In genomic region chr20:33689973-33690372, GRCh38 we compare ENCODE assay signal across 10 cellular contexts. TPM values are rescaled to one million over a fixed set of nuclear protein-coding genes. Genes with fewer than 3 reads are reported as not detected.
A peak's percentile ranks its signal among the peaks of the same experiment; 100 is the strongest.
DNase-seq lines count a peak whose midpoint lies in the region; ATAC-seq, FAIRE-seq and TF ChIP-seq lines count a peak whose summit lies in the region.
"Had no signal": no experiment of that assay in that cellular context is flagged by ENCODE, and none has a peak within 500 bp of the region (broad histone marks: within the 10 kb centered on the region; RNA-seq: fewer than 3 reads in every experiment).

No MANE protein-coding gene starts in this region.

- H3K27me3 ChIP-seq in ovary, result no peaks in the 10 kb centered on the region
- H3K27me3 ChIP-seq: cardiac muscle cell had no signal

- H3K27ac ChIP-seq in ovary, result peak overlapping the region; percentile 26 to 28

- DNase-seq in GDM1 (lab: John Stamatoyannopoulos, UW) (peak; percentile 48), SW480 (ENCODE audit: low spot score) (peak; percentile 83), amniotic epithelial cell (ENCODE audit: low read depth) (peak; percentile 90), ovary (peak; percentile 52 to 74 (median 56)), cortex of kidney (lab: John Stamatoyannopoulos, UW) (no peak), NCI-H2196 (lab: John Stamatoyannopoulos, UW; ENCODE audit: unreplicated experiment) (no peak), GM12892 (ENCODE audit: insufficient read length) (no peak)
- DNase-seq: NCI-H1694 had no signal

- H3K4me3 ChIP-seq in ovary, result no peak overlapping the region
- H3K4me3 ChIP-seq: cardiac muscle cell had no signal

- intact Hi-C loops in ovary (cut with DNase I), result no loop called here

- H3K9me3 ChIP-seq in ovary, result no peaks in the 10 kb centered on the region

- TF ChIP-seq CTCF in ovary (IDR thresholded peaks at IDR 0.05), result no peak

- H3K4me1 ChIP-seq in ovary (ENCODE audit: insufficient read depth), result peaks cover 27% of the 10 kb centered on the region

- no peaks in the 10 kb centered on the region for H3K36me3 ChIP-seq in ovary
- H3K36me3 ChIP-seq: cardiac muscle cell had no signal

- no peak for ATAC-seq in HG03521 (IDR thresholded peaks at IDR 0.05; ENCODE audit: unreplicated experiment)

- WGBS in ovary, 3 donors, result 7 to 18% (median 10%) methylated on average over 4 of the region's 4 CpGs

- FAIRE-seq in GM12892 (lab: Jason Lieb, UNC), result no peak

- no peak for TF ChIP-seq EP300 in ovary (IDR thresholded peaks at IDR 0.05)

- TF ChIP-seq POLR2A in ovary (IDR thresholded peaks at IDR 0.05) (no peak), GM12892 (IDR thresholded peaks at IDR 0.05; ENCODE audit: low read depth, low read length) (no peak)

RNA-seq across cellular contexts. Expression of gene E2F1, which starts 3.8 kb away (rescaled TPM):
- 1 to 10 TPM; 2.3 to 7.6 (median 3.4) TPM for total RNA-seq in ovary
- polyA plus RNA-seq in ovary, result 1 to 10 TPM in 1 of 2 donors, under 1 TPM in 1; 0.95 to 4.1 TPM
- polyA plus RNA-seq in GM12892 (2012; ENCODE audit: missing spikeins), result 25.9 TPM

RNA-seq across cellular contexts. Expression of gene NECAB3, which starts 15.7 kb away (rescaled TPM):
- 100 to 1,000 TPM in 4 of 7 donors, 10 to 100 TPM in 3; 74.3 to 166 (median 103) TPM for total RNA-seq in ovary
- 10 to 100 TPM in 1 of 2 donors, 1 to 10 TPM in 1; 9.2 to 95.6 TPM for polyA plus RNA-seq in ovary
- polyA plus RNA-seq in GM12892 (2012; ENCODE audit: missing spikeins), result 4.1 TPM

RNA-seq across cellular contexts. Expression of gene ACTL10, which starts 23.2 kb away (rescaled TPM):
- total RNA-seq in ovary, result 1 to 10 TPM; 1.0 to 2.4 (median 1.7) TPM
- polyA plus RNA-seq in ovary, result under 1 TPM in 1 of 2 donors, not detected in 1; 0.59 TPM
- not detected for polyA plus RNA-seq in GM12892 (2012; ENCODE audit: missing spikeins)

RNA-seq across cellular contexts. Expression of gene C20orf144, which starts 27.8 kb away (rescaled TPM):
- total RNA-seq in ovary, result under 1 TPM in 1 of 7 donors, not detected in 6; 0.46 TPM
- under 1 TPM in 1 of 2 donors, not detected in 1; 0.05 TPM for polyA plus RNA-seq in ovary
- 0.11 TPM for polyA plus RNA-seq in GM12892 (2012; ENCODE audit: missing spikeins)

RNA-seq across cellular contexts. Expression of gene PXMP4, which starts 30.1 kb away (rescaled TPM):
- 10 to 100 TPM in 5 of 7 donors, 1 to 10 TPM in 2; 3.4 to 15.1 (median 11.8) TPM for total RNA-seq in ovary
- 1 to 10 TPM; 5.3 to 8.8 TPM for polyA plus RNA-seq in ovary
- polyA plus RNA-seq in GM12892 (2012; ENCODE audit: missing spikeins), result 3.2 TPM

Comparison
In these comparisons a context has a peak if more than half of its experiments do, and no peak if none do; other contexts are left out.
1. DNase-seq: peak in GDM1 (single experiment), SW480 (single experiment), amniotic epithelial cell (single experiment) and ovary (5 of 5); none in cortex of kidney (single experiment), NCI-H2196 (single experiment) and GM12892 (single experiment).